Comparison of ENCODE assay signal across 1 cellular context in the genomic region with DNA sequence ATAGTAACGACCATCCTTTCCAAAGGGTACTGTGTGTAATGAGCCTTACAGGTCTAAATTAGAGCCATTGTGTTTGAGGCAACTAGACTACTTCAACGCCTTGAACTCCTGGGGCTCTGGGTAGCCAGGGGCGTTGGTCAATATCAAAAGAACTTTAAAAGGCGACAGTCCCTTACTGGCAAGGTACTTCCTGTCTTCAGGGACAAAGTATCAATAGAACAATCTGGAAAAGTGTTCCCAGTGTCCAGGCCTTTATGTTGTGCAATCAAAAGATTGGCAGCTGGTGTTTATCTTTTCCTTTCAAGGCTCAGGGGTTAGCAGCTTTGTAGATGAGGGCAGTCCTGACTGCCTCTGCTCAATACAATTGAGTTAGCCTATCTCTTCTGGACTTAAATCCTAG.
A peak's percentile ranks its signal among the peaks of the same experiment; 100 is the strongest.
TF ChIP-seq lines count a peak whose summit lies in the region.

No MANE protein-coding gene starts in this region.

TF ChIP-seq in HepG2, 621 proteins besides CTCF, POLR2A, EP300 and RAD21 (continued from another document and continues in another):
- no peak for TF ChIP-seq ZFP91 (CRISPR knock-in tag; IDR thresholded peaks at IDR 0.05; ENCODE audit: borderline replicate concordance)
- no peak for TF ChIP-seq ZBTB14 (CRISPR knock-in tag; IDR thresholded peaks at IDR 0.05)
- TF ChIP-seq SOX5 (CRISPR knock-in tag; IDR thresholded peaks at IDR 0.05; ENCODE audit: borderline replicate concordance), result peak; percentile 73
- peak; percentile 55 for TF ChIP-seq SAP130 (CRISPR knock-in tag; IDR thresholded peaks at IDR 0.05; ENCODE audit: low read depth)
- TF ChIP-seq MXD3 (CRISPR knock-in tag; IDR thresholded peaks at IDR 0.05), result no peak
- no peak for TF ChIP-seq TSC22D2 (CRISPR knock-in tag; IDR thresholded peaks at IDR 0.05; ENCODE audit: borderline replicate concordance)
- TF ChIP-seq AKAP8 (CRISPR knock-in tag; IDR thresholded peaks at IDR 0.05), result no peak
- TF ChIP-seq AGO2 (optimal IDR thresholded peaks at IDR 0.05; ENCODE audit: low read depth, low read length), result no peak
- TF ChIP-seq KDM6A (CRISPR knock-in tag; IDR thresholded peaks at IDR 0.05; ENCODE audit: low read depth), result no peak
- TF ChIP-seq NCOA5 (CRISPR knock-in tag; IDR thresholded peaks at IDR 0.05), result no peak
- TF ChIP-seq PCBP1 (IDR thresholded peaks at IDR 0.05; ENCODE audit: borderline replicate concordance, low read depth, low read length), result no peak
- TF ChIP-seq, protein P1, sequence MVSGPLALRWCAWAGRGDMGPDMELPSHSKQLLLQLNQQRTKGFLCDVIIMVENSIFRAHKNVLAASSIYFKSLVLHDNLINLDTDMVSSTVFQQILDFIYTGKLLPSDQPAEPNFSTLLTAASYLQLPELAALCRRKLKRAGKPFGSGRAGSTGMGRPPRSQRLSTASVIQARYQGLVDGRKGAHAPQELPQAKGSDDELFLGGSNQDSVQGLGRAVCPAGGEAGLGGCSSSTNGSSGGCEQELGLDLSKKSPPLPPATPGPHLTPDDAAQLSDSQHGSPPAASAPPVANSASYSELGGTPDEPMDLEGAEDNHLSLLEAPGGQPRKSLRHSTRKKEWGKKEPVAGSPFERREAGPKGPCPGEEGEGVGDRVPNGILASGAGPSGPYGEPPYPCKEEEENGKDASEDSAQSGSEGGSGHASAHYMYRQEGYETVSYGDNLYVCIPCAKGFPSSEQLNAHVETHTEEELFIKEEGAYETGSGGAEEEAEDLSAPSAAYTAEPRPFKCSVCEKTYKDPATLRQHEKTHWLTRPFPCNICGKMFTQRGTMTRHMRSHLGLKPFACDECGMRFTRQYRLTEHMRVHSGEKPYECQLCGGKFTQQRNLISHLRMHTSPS (CRISPR knock-in tag; IDR thresholded peaks at IDR 0.05; ENCODE audit: low read depth), result no peak
- no peak for TF ChIP-seq ZNF558 (CRISPR knock-in tag; IDR thresholded peaks at IDR 0.05; ENCODE audit: borderline replicate concordance)
- 0 out of 2 replicates have a peak, but pooled peaks have one; percentile 24 for TF ChIP-seq ZNF792 (CRISPR knock-in tag; IDR thresholded peaks at IDR 0.05)
- no peak for TF ChIP-seq KLF13 (CRISPR knock-in tag; IDR thresholded peaks at IDR 0.05)
- TF ChIP-seq SP2 (CRISPR knock-in tag; IDR thresholded peaks at IDR 0.05), result no peak
- TF ChIP-seq ZNF879 (CRISPR knock-in tag; IDR thresholded peaks at IDR 0.05), result no peak
- TF ChIP-seq FOXC1 (CRISPR knock-in tag; IDR thresholded peaks at IDR 0.05; ENCODE audit: borderline replicate concordance), result no peak
- TF ChIP-seq, protein P2, sequence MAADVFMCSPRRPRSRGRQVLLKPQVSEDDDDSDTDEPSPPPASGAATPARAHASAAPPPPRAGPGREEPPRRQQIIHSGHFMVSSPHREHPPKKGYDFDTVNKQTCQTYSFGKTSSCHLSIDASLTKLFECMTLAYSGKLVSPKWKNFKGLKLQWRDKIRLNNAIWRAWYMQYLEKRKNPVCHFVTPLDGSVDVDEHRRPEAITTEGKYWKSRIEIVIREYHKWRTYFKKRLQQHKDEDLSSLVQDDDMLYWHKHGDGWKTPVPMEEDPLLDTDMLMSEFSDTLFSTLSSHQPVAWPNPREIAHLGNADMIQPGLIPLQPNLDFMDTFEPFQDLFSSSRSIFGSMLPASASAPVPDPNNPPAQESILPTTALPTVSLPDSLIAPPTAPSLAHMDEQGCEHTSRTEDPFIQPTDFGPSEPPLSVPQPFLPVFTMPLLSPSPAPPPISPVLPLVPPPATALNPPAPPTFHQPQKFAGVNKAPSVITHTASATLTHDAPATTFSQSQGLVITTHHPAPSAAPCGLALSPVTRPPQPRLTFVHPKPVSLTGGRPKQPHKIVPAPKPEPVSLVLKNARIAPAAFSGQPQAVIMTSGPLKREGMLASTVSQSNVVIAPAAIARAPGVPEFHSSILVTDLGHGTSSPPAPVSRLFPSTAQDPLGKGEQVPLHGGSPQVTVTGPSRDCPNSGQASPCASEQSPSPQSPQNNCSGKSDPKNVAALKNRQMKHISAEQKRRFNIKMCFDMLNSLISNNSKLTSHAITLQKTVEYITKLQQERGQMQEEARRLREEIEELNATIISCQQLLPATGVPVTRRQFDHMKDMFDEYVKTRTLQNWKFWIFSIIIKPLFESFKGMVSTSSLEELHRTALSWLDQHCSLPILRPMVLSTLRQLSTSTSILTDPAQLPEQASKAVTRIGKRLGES (CRISPR knock-in tag; IDR thresholded peaks at IDR 0.05; ENCODE audit: borderline replicate concordance), result no peak
- TF ChIP-seq ZBTB21 (CRISPR knock-in tag; IDR thresholded peaks at IDR 0.05), result no peak
- TF ChIP-seq MAFF (IDR thresholded peaks at IDR 0.05; ENCODE audit: low read depth, low read length), result no peak
- no peak for TF ChIP-seq NFRKB (IDR thresholded peaks at IDR 0.05)
- TF ChIP-seq PAXIP1 (CRISPR knock-in tag; conservative IDR thresholded peaks at IDR 0.05), result peak; percentile 73
- peak; percentile 41; the same call in 1 of the 2 replicates for TF ChIP-seq GABPB1 (CRISPR knock-in tag; IDR thresholded peaks at IDR 0.05)
- TF ChIP-seq ZNF235 (CRISPR knock-in tag; IDR thresholded peaks at IDR 0.05; ENCODE audit: borderline replicate concordance), result no peak
- no peak for TF ChIP-seq ZNF564 (CRISPR knock-in tag; IDR thresholded peaks at IDR 0.05)
- peak; percentile 51; the same call in 1 of the 2 replicates for TF ChIP-seq ZNF264 (CRISPR knock-in tag; IDR thresholded peaks at IDR 0.05)
- no peak for TF ChIP-seq KAT2B (IDR thresholded peaks at IDR 0.05; ENCODE audit: borderline replicate concordance, low read depth, low read length)
- TF ChIP-seq ZFX (CRISPR knock-in tag; IDR thresholded peaks at IDR 0.05; ENCODE audit: low read depth), result peak; percentile 44; the same call in 1 of the 2 replicates
- no peak for TF ChIP-seq ZNF878 (CRISPR knock-in tag; IDR thresholded peaks at IDR 0.05)
- TF ChIP-seq ZNF609 (CRISPR knock-in tag; IDR thresholded peaks at IDR 0.05; ENCODE audit: borderline replicate concordance), result peak; percentile 65; the same call in 1 of the 2 replicates
- TF ChIP-seq NFYB (CRISPR knock-in tag; IDR thresholded peaks at IDR 0.05), result no peak
- TF ChIP-seq ZNF17 (CRISPR knock-in tag; IDR thresholded peaks at IDR 0.05), result no peak
- no peak for TF ChIP-seq ISX (CRISPR knock-in tag; conservative IDR thresholded peaks at IDR 0.05)
- no peak for TF ChIP-seq ZNF850 (CRISPR knock-in tag; conservative IDR thresholded peaks at IDR 0.05)
- TF ChIP-seq, protein P3, sequence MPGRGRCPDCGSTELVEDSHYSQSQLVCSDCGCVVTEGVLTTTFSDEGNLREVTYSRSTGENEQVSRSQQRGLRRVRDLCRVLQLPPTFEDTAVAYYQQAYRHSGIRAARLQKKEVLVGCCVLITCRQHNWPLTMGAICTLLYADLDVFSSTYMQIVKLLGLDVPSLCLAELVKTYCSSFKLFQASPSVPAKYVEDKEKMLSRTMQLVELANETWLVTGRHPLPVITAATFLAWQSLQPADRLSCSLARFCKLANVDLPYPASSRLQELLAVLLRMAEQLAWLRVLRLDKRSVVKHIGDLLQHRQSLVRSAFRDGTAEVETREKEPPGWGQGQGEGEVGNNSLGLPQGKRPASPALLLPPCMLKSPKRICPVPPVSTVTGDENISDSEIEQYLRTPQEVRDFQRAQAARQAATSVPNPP (CRISPR knock-in tag; IDR thresholded peaks at IDR 0.05), result no peak
- no peak for TF ChIP-seq PHF5A (CRISPR knock-in tag; IDR thresholded peaks at IDR 0.05; ENCODE audit: low read depth, unreplicated experiment)
- TF ChIP-seq THYN1 (CRISPR knock-in tag; IDR thresholded peaks at IDR 0.05; ENCODE audit: borderline replicate concordance, low read depth), result no peak
- TF ChIP-seq, protein P4, sequence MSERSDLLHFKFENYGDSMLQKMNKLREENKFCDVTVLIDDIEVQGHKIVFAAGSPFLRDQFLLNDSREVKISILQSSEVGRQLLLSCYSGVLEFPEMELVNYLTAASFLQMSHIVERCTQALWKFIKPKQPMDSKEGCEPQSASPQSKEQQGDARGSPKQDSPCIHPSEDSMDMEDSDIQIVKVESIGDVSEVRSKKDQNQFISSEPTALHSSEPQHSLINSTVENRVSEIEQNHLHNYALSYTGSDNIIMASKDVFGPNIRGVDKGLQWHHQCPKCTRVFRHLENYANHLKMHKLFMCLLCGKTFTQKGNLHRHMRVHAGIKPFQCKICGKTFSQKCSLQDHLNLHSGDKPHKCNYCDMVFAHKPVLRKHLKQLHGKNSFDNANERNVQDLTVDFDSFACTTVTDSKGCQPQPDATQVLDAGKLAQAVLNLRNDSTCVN (CRISPR knock-in tag; IDR thresholded peaks at IDR 0.05; ENCODE audit: borderline replicate concordance), result peak; percentile 67; the same call in 1 of the 2 replicates
- TF ChIP-seq, protein P5, sequence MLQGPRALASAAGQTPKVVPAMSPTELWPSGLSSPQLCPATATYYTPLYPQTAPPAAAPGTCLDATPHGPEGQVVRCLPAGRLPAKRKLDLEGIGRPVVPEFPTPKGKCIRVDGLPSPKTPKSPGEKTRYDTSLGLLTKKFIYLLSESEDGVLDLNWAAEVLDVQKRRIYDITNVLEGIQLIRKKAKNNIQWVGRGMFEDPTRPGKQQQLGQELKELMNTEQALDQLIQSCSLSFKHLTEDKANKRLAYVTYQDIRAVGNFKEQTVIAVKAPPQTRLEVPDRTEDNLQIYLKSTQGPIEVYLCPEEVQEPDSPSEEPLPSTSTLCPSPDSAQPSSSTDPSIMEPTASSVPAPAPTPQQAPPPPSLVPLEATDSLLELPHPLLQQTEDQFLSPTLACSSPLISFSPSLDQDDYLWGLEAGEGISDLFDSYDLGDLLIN (CRISPR knock-in tag; IDR thresholded peaks at IDR 0.05; ENCODE audit: borderline replicate concordance), result no peak
